8 cellular contexts compared by ENCODE assay signal in the genomic region with DNA sequence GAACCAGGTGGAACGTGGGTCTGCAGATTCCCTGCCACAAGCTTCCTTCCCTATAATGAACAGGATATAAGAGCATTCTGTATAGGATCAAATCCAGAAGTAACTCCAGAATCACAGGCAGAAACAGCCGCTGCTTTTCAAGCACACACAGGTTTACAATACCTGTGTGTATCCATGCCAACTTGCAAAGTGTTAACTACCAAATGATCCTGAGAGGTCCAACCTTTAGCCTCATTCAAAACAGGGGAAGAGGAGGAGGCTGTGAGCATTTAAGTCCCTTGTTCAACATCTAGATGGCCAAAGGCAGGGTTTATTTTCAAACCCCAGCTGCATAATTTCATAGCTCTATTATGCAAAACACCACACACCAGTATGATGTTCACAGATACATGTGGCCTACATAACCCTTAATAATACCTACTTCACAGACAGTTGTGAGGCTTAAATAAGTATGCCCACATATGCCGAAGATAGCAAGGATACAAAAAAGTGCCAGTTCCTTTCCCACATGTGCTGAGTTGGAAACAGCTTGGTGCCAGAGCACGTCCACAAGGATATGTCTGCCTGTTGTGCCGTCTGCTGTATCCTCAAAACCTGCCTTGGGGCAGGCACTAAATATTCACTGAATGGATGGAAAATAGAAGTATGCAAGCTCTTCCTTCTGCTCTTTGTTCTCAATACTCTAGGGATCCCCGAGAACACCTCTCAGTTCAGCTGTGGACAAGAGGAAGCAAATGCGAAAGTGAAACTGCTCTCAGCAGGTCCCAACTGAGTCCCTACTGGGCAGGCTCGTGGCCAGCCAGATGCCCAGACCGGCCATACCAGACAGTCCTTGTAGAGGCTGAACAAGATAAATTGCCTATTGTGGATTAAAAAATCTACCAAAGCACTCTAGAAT.
DNase-seq lines count a peak whose midpoint lies in the region; ATAC-seq lines count a peak whose summit lies in the region.

No MANE protein-coding gene starts in this region.

- ATAC-seq in GM18517 (IDR thresholded peaks at IDR 0.05; ENCODE audit: unreplicated experiment) (peak; percentile 80), HG03196 (IDR thresholded peaks at IDR 0.05; ENCODE audit: unreplicated experiment) (peak; percentile 75)
- peak; percentile 26 for ATAC-seq in effector memory CD8-positive, alpha-beta T cell (replicated peaks)

- no peaks in the 10 kb centered on the region for H3K36me3 ChIP-seq in thymus (ENCODE audit: control insufficient read depth, insufficient read depth)

- peak overlapping the region; percentile 88 for H3K4me3 Mint-ChIP-seq in effector memory CD8-positive, alpha-beta T cell

- H3K27me3 Mint-ChIP-seq in effector memory CD8-positive, alpha-beta T cell = peaks cover 0 to 6% of the 10 kb centered on the region in 2 donors

- H3K9me3 Mint-ChIP-seq in effector memory CD8-positive, alpha-beta T cell = peaks cover 2 to 6% of the 10 kb centered on the region in 2 donors

- 46% methylated on average over 9 of the region's 9 CpGs for WGBS in thymus

- peaks cover 8 to 20% of the 10 kb centered on the region in 2 donors for H3K4me1 Mint-ChIP-seq in effector memory CD8-positive, alpha-beta T cell (ENCODE audit: low read depth in 2 of 2)

- H3K4me3 ChIP-seq in thymus (ENCODE audit: low read length) = peak overlapping the region; percentile 19

- peak; percentile 85 for DNase-seq in Ammon's horn (ENCODE audit: low spot score)
- DNase-seq in RPMI8226 = peak; percentile 84
- peak in 2 of 3 experiments; percentile 0 to 1 for DNase-seq in effector memory CD8-positive, alpha-beta T cell
- peak; percentile 21 to 84 for DNase-seq in lung microvascular endothelial cell (ENCODE audit: low read depth in 2 of 2)
- no peak for DNase-seq in NK-92 (lab: John Stamatoyannopoulos, UW; ENCODE audit: unreplicated experiment)

- H3K27me3 ChIP-seq in thymus (ENCODE audit: control insufficient read depth, insufficient read depth) = no peaks in the 10 kb centered on the region

- H3K27ac ChIP-seq in thymus (ENCODE audit: low read depth) = no peak overlapping the region

- peaks cover 2% of the 10 kb centered on the region for H3K9me3 ChIP-seq in thymus (ENCODE audit: control insufficient read depth)

- peak overlapping the region; percentile 91 to 96 for H3K27ac Mint-ChIP-seq in effector memory CD8-positive, alpha-beta T cell

- no peaks in the 10 kb centered on the region for H3K36me3 Mint-ChIP-seq in effector memory CD8-positive, alpha-beta T cell (ENCODE audit: insufficient read depth)

- H3K4me1 ChIP-seq in thymus (ENCODE audit: control insufficient read depth, insufficient read depth, low read length) = no peaks in the 10 kb centered on the region

Comparison
In these comparisons a context has a peak if more than half of its experiments do, and no peak if none do; other contexts are left out.
1. ATAC-seq: peak in every context shown above with its lines; median percentile 80 in GM18517; 75 in HG03196; 26 in effector memory CD8-positive, alpha-beta T cell.